Comparison of ENCODE assay signal across 23 cellular contexts in the genomic region with DNA sequence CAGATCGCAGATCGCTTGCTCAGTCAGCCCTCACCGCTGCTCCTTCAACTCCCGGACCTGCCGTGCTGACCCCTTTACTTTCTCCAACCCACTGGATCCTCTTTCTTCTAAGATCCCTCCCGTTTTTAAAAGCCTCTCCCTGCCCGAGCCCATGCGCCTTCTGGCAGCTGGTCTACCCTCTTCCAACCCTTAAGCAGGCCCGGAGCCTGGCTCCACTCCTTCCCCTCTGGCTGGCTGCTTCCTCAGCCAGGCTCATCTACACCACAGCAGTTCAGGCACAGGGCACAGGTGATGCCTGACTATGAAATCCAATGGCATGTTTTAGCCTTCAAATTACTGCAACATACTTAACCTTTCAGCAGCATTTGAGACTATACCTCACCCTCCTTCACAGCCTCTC.
"Had no signal": no experiment of that assay in that cellular context is flagged by ENCODE, and none has a peak within 500 bp of the region (broad histone marks: within the 10 kb centered on the region; RNA-seq: fewer than 3 reads in every experiment).

No MANE protein-coding gene starts in this region.

- H3K9me3 Mint-ChIP-seq: IgD-negative memory B cell had no signal

- H3K4me3 ChIP-seq: K562 had no signal

- H3K27ac ChIP-seq: HL-60, KMS-11 had no signal

- H3K4me2 ChIP-seq: KMS-11, SK-N-SH had no signal

- H3K9me3 ChIP-seq: SK-N-SH had no signal

- H3K36me3 Mint-ChIP-seq: IgD-negative memory B cell had no signal

- DNase-seq: MV-4-11, NCI-H1048, NCI-H1105 treated with DMSO at 0.1 percent for 48 hours, NCI-H1417 treated with DMSO at 0.1 percent for 48 hours, NCI-H146, NCI-H1694 treated with DMSO at 0.1 percent for 48 hours, NCI-H2029, NCI-H2081 treated with DMSO at 0.1 percent for 48 hours, NCI-H2171, NCI-H226, NCI-H446, NCI-H510A, NCI-H524 treated with DMSO at 0.1 percent for 48 hours, NCI-H69, NCI-H774, Right ventricle myocardium superior, RPMI8226, SK-N-SH, SW 1271 had no signal

- ATAC-seq: K562 had no signal

- H3K9ac ChIP-seq: KMS-11, SK-N-SH had no signal

- H3K4me3 Mint-ChIP-seq: IgD-negative memory B cell had no signal
